In genomic region chr16:54576776-54577175, GRCh38 we compare ENCODE assay signal across 12 cellular contexts.
DNase-seq lines count a peak whose midpoint lies in the region; ATAC-seq and TF ChIP-seq lines count a peak whose summit lies in the region.
"Had no signal": no experiment of that assay in that cellular context is flagged by ENCODE, and none has a peak within 500 bp of the region (broad histone marks: within the 10 kb centered on the region; RNA-seq: fewer than 3 reads in every experiment).

No MANE protein-coding gene starts in this region.

- no peaks in the 10 kb centered on the region for H3K79me2 ChIP-seq in mesendoderm (ENCODE audit: control insufficient read depth, insufficient read depth, low read length)

- H2BK120ac ChIP-seq in mesendoderm (ENCODE audit: low read depth, low read length) = peak overlapping the region; percentile 61

- WGBS in HUES64 = 68% methylated on average over 3 of the region's 4 CpGs
- WGBS in mesendoderm (ENCODE audit: extremely low coverage, insufficient coverage, low lambda C conversion rate) = no CpG with 5 or more reads among the region's 4 CpGs

- no peak overlapping the region for H3K4me2 ChIP-seq in mesendoderm (ENCODE audit: low read length)

- H2BK15ac ChIP-seq in mesendoderm (replicated peaks; ENCODE audit: low read depth) = no peak overlapping the region

- H4K8ac ChIP-seq in mesendoderm (ENCODE audit: low read depth, low read length) = no peak overlapping the region

- H3K27ac ChIP-seq in HUES64 (ENCODE audit: low read depth, low read length) (peak overlapping the region; percentile 19; the same call in 1 of the 2 replicates), WERI-Rb-1 (no peak overlapping the region), mesendoderm (ENCODE audit: low read depth, low read length) (no peak overlapping the region)

- H4K5ac ChIP-seq in mesendoderm (ENCODE audit: low read length) = no peak overlapping the region

- no peak for ATAC-seq in GM19455 (IDR thresholded peaks at IDR 0.05; ENCODE audit: unreplicated experiment)
- no peak for ATAC-seq in SK-N-SH treated with all-trans-retinoic acid at 6 μM for 48 hours
- ATAC-seq in HG02970 (IDR thresholded peaks at IDR 0.05; ENCODE audit: low FRiP score, unreplicated experiment) = no peak
- ATAC-seq: CD8-positive, alpha-beta T cell; HepG2 had no signal

- no peak overlapping the region for H2AK5ac ChIP-seq in mesendoderm (ENCODE audit: low read length)

- no peak overlapping the region for H3K4ac ChIP-seq in mesendoderm (ENCODE audit: low read depth, low read length)

- TF ChIP-seq CTCF in WERI-Rb-1 (IDR thresholded peaks at IDR 0.05; ENCODE audit: low read depth, low read length) = no peak

- no peak overlapping the region for H3K23ac ChIP-seq in mesendoderm (ENCODE audit: low read length)

- H3K56ac ChIP-seq in mesendoderm (ENCODE audit: low read length) = no peak overlapping the region

- peaks cover 23% of the 10 kb centered on the region; the same call in 1 of the 2 replicates for H3K27me3 ChIP-seq in HUES64 (ENCODE audit: insufficient read depth, low read length)
- H3K27me3 ChIP-seq in WERI-Rb-1 (ENCODE audit: insufficient read depth, low read depth, severe bottlenecking) = no peaks in the 10 kb centered on the region
- H3K27me3 ChIP-seq in mesendoderm (ENCODE audit: insufficient read depth, low read length, poor library complexity) = no peaks in the 10 kb centered on the region

- no peak overlapping the region for H3K4me3 ChIP-seq in HUES64 (ENCODE audit: low read length)
- H3K4me3 ChIP-seq in WERI-Rb-1 (ENCODE audit: low read depth, low read length) = peak overlapping the region; percentile 42
- no peak overlapping the region for H3K4me3 ChIP-seq in mesendoderm (ENCODE audit: low read length)

- H3K18ac ChIP-seq in mesendoderm (ENCODE audit: low read length) = no peak overlapping the region

- DNase-seq in WERI-Rb-1 (peak; percentile 24), mesendoderm (no peak), retina (peak; percentile 40)
- DNase-seq: CD8-positive, alpha-beta T cell; COR-L47; DND-41; GDM1 had no signal

- H3K9ac ChIP-seq in HUES64 (ENCODE audit: low read depth, low read length) (no peak overlapping the region), mesendoderm (ENCODE audit: low read length) (no peak overlapping the region)

- no peaks in the 10 kb centered on the region for H3K79me1 ChIP-seq in mesendoderm (ENCODE audit: low read length)

- H3K4me1 ChIP-seq in HUES64 (ENCODE audit: insufficient read depth, low read length) = peaks cover 23% of the 10 kb centered on the region
- H3K4me1 ChIP-seq in mesendoderm (ENCODE audit: control insufficient read depth, low read depth, low read length) = no peaks in the 10 kb centered on the region

- H3K9me3 ChIP-seq in HUES64 (ENCODE audit: insufficient read depth, low read depth, low read length) (no peaks in the 10 kb centered on the region), WERI-Rb-1 (ENCODE audit: severe bottlenecking) (no peaks in the 10 kb centered on the region)

- no peak overlapping the region for H2BK5ac ChIP-seq in mesendoderm (ENCODE audit: low read length)

- no peaks in the 10 kb centered on the region for H3K36me3 ChIP-seq in HUES64 (ENCODE audit: insufficient read depth, low read length)
- no peaks in the 10 kb centered on the region for H3K36me3 ChIP-seq in WERI-Rb-1
- no peaks in the 10 kb centered on the region for H3K36me3 ChIP-seq in mesendoderm (ENCODE audit: control insufficient read depth, insufficient read depth, low read length)

TF ChIP-seq in SK-N-SH treated with all-trans-retinoic acid at 6 μM for 48 hours, 23 proteins besides CTCF, POLR2A, EP300 and RAD21:
- no peak for TF ChIP-seq ESRRG (CRISPR knock-in tag; IDR thresholded peaks at IDR 0.05)
- TF ChIP-seq ZNF565 (CRISPR knock-in tag; conservative IDR thresholded peaks at IDR 0.05; ENCODE audit: low read depth) = no peak
- no peak for TF ChIP-seq PPARA (CRISPR knock-in tag; IDR thresholded peaks at IDR 0.05; ENCODE audit: borderline replicate concordance)
- no peak for TF ChIP-seq TSHZ2 (CRISPR knock-in tag; IDR thresholded peaks at IDR 0.05)
